ENCODE assay signal across 20 cellular contexts in the genomic region with DNA sequence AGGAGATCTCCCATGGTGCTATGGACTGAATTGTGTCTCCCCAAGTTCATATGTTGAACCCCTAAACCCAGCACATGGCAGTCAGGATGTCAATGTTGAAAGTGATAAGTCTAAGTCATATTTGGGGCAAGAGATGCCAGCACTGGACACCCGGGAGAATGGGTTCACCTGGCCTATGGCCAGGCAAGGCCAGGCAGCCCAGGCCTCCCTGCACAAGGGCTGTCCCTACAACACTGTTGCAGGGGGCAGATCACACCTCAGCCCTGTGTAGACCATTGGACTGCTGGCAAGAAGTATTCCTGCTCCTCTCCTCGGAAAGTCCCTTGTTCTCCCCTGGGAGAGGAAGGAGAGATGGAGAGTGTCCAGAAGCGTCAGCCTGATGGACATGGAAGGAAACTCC.
"Had no signal": no experiment of that assay in that cellular context is flagged by ENCODE, and none has a peak within 500 bp of the region (broad histone marks: within the 10 kb centered on the region; RNA-seq: fewer than 3 reads in every experiment).

No MANE protein-coding gene starts in this region.

- H3K27me3 ChIP-seq: heart left ventricle, left lung, neural progenitor cell, pancreas, suprapubic skin, thyroid gland, uterus had no signal

- DNase-seq: effector memory CD8-positive, alpha-beta T cell; heart left ventricle; hippocampal formation; midbrain; nucleus accumbens; right cardiac atrium; small intestine; stimulated activated CD4-positive, alpha-beta T cell treated with anti-CD3 and anti-CD28 coated beads, Interleukin-2, amount 100 ng/mL, for 48 hours; stimulated activated naive CD4-positive, alpha-beta T cell treated with Interleukin-2 at 50 U/mL for 16 hours; uterus had no signal

- H2AFZ ChIP-seq: neural progenitor cell had no signal

- H3K36me3 Mint-ChIP-seq: memory B cell; natural killer cell treated with Interleukin-12 subunit alpha and Interleukin-12 subunit beta and Interleukin-15 and Interleukin-18, amount 100 ng/mL, for 72 hours; neural progenitor cell; type B pancreatic cell had no signal

- H3K4me1 ChIP-seq: neural progenitor cell, uterus had no signal

- H3K9me3 ChIP-seq: left lung, lower lobe of right lung, pancreas, suprapubic skin, thyroid gland, uterus had no signal

- H3K9me3 Mint-ChIP-seq: effector memory CD8-positive, alpha-beta T cell; memory B cell; natural killer cell treated with Interleukin-12 subunit alpha and Interleukin-12 subunit beta and Interleukin-15 and Interleukin-18, amount 100 ng/mL, for 72 hours had no signal

- H3K4me3 ChIP-seq: heart left ventricle, left lung, lower lobe of right lung, neural progenitor cell, pancreas, suprapubic skin, thyroid gland, uterus had no signal

- H3K4me2 ChIP-seq: neural progenitor cell had no signal

- H3K9ac ChIP-seq: neural progenitor cell had no signal

- H3K27ac Mint-ChIP-seq: effector memory CD8-positive, alpha-beta T cell; memory B cell; natural killer cell treated with Interleukin-12 subunit alpha and Interleukin-12 subunit beta and Interleukin-15 and Interleukin-18, amount 100 ng/mL, for 72 hours; neural progenitor cell; progenitor cell of endocrine pancreas; type B pancreatic cell had no signal

- H3K27ac ChIP-seq: heart left ventricle, left lung, lower lobe of right lung, neural progenitor cell, pancreas, suprapubic skin, thyroid gland, uterus had no signal

- H3K36me3 ChIP-seq: heart left ventricle, left lung, lower lobe of right lung, neural progenitor cell, pancreas, suprapubic skin, thyroid gland, uterus had no signal

- ATAC-seq: effector memory CD8-positive, alpha-beta T cell; natural killer cell treated with Interleukin-12 subunit alpha and Interleukin-12 subunit beta and Interleukin-15 and Interleukin-18, amount 100 ng/mL, for 72 hours; right cardiac atrium had no signal

- H3K4me3 Mint-ChIP-seq: effector memory CD8-positive, alpha-beta T cell; memory B cell; natural killer cell treated with Interleukin-12 subunit alpha and Interleukin-12 subunit beta and Interleukin-15 and Interleukin-18, amount 100 ng/mL, for 72 hours; neural progenitor cell; type B pancreatic cell had no signal
